32 cellular contexts compared by ENCODE assay signal in the genomic region with DNA sequence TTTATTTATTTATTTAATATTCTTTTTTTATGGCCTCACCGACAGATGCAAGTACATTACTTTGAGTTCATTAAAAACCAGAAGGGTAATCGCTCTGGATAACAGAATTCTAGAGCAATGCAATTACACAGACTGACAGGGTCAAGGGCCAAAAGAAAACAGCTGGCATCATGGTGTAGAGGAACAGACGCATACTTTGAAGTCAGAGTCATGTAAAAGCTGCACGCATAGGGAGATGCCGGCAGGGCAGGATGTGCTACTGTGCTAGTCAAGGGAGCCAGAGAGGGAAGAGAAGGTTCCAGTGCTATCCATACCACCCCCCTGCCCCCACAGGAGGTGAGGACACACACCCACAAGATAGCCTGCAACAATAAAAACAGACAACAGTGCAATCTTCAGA.
DNase-seq lines count a peak whose midpoint lies in the region; ATAC-seq and TF ChIP-seq lines count a peak whose summit lies in the region.
"Had no signal": no experiment of that assay in that cellular context is flagged by ENCODE, and none has a peak within 500 bp of the region (broad histone marks: within the 10 kb centered on the region; RNA-seq: fewer than 3 reads in every experiment).

No MANE protein-coding gene starts in this region.

- H3K4me1 Mint-ChIP-seq in activated naive CD8-positive, alpha-beta T cell treated with anti-CD3 and anti-CD28 coated beads for 36 hours: no peaks in the 10 kb centered on the region
- H3K4me1 Mint-ChIP-seq: brain had no signal

- no peaks in the 10 kb centered on the region for H3K9me3 Mint-ChIP-seq in activated naive CD8-positive, alpha-beta T cell treated with anti-CD3 and anti-CD28 coated beads for 36 hours
- H3K9me3 Mint-ChIP-seq: activated naive CD8-positive, alpha-beta T cell treated with anti-CD3 and anti-CD28 coated beads, Interleukin-2, amount 10 ng/mL, durations not matched to agents 7 days and 5 days; brain; immature natural killer cell; natural killer cell had no signal

- POLR2A ChIA-PET in AG04450 (lab: Yijun Ruan, JAX): no interaction called here

- no peak for ATAC-seq in stimulated activated naive CD8-positive, alpha-beta T cell treated with anti-CD3 and anti-CD28 coated beads, Interleukin-15, Interleukin-2, amounts not matched to agents 100 U/mL and 50 U/mL, for 24 hours
- ATAC-seq in GM21619 (IDR thresholded peaks at IDR 0.05; ENCODE audit: unreplicated experiment): no peak
- ATAC-seq: natural killer cell had no signal

- DNase-seq in AG04450 (ENCODE audit: low read depth, low spot score): peak; percentile 24
- DNase-seq in HFF-Myc (ENCODE audit: extremely low read depth, low read depth): peak; percentile 37
- peak; percentile 43 to 88 for DNase-seq in cardiac fibroblast (ENCODE audit: low read depth in 2 of 2)
- DNase-seq in iris pigment epithelial cell (ENCODE audit: low read depth): peak; percentile 63
- no peak for DNase-seq in activated naive CD8-positive, alpha-beta T cell treated with anti-CD3 and anti-CD28 coated beads for 36 hours
- no peak for DNase-seq in stimulated activated naive CD8-positive, alpha-beta T cell treated with anti-CD3 and anti-CD28 coated beads, Interleukin-15, Interleukin-2, amounts not matched to agents 100 U/mL and 50 U/mL, for 24 hours
- DNase-seq in GM19240 (ENCODE audit: insufficient read length, low spot score): no peak
- DNase-seq: activated CD4-positive, alpha-beta T cell treated with anti-CD3 and anti-CD28 coated beads for 4 hours; activated effector memory CD4-positive, alpha-beta T cell treated with anti-CD3 and anti-CD28 coated beads, Interleukin-2, amount 50 U/mL, for 16 hours; activated naive CD8-positive, alpha-beta T cell treated with anti-CD3 and anti-CD28 coated beads, Interleukin-2, amount 10 ng/mL, durations not matched to agents 7 days and 5 days; activated T-cell treated with anti-CD3 and anti-CD28 coated beads for 4 hours; DMS53; effector CD8-positive, alpha-beta T cell; GF-D8; hypothalamus; immature natural killer cell; left ventricle myocardium inferior; natural killer cell; NCI-H1694; NCI-H510A treated with DMSO at 0.1 percent for 48 hours; NK-92 treated with Interleukin-12 subunit alpha and Interleukin-12 subunit beta, amount 100 ng/mL, for 24 hours; occipital lobe; PC-9; psoas muscle; SHP77; small intestine; stimulated activated CD4-positive, alpha-beta T cell treated with anti-CD3 and anti-CD28 coated beads, Interleukin-2, amount 100 ng/mL, for 24 hours; transverse colon had no signal

- H3K4me3 ChIP-seq in AG04450 (ENCODE audit: low read depth, low read length) (no peak overlapping the region), HFF-Myc (replicated peaks; ENCODE audit: low read depth, low read length) (no peak overlapping the region), cardiac fibroblast (replicated peaks in 1 of 2; ENCODE audit: low read depth in 2 of 2, low read length in 2 of 2) (no peak overlapping the region)
- H3K4me3 ChIP-seq: BLaER1, HAP-1, left ventricle myocardium inferior, PC-9, psoas muscle, transverse colon had no signal

- no peaks in the 10 kb centered on the region for H3K27me3 ChIP-seq in AG04450 (ENCODE audit: control insufficient read depth, insufficient read depth, low read length)
- H3K27me3 ChIP-seq: BLaER1, transverse colon had no signal

- H3K27ac ChIP-seq in AG04450 (ENCODE audit: low read depth, low read length): no peak overlapping the region
- H3K27ac ChIP-seq: BLaER1, left ventricle myocardium inferior, PC-9, psoas muscle, transverse colon had no signal

- CTCF ChIA-PET in AG04450 (lab: Charles Lee): no interaction called here

- H3K9me3 ChIP-seq in AG04450 (ENCODE audit: control insufficient read depth, insufficient read depth, low read length): no peaks in the 10 kb centered on the region
- H3K9me3 ChIP-seq: BLaER1, HAP-1, left ventricle myocardium inferior, psoas muscle, transverse colon had no signal

- TF ChIP-seq CTCF in AG04450 (IDR thresholded peaks at IDR 0.05; ENCODE audit: low read depth, low read length) (no peak), HFF-Myc (IDR thresholded peaks at IDR 0.05; ENCODE audit: low read depth, low read length, missing control alignments) (no peak), cardiac fibroblast (IDR thresholded peaks at IDR 0.05; ENCODE audit: low read depth, low read length) (no peak)

- peaks cover 9% of the 10 kb centered on the region for H3K36me3 Mint-ChIP-seq in activated naive CD8-positive, alpha-beta T cell treated with anti-CD3 and anti-CD28 coated beads for 36 hours

- H3K27me3 Mint-ChIP-seq in activated naive CD8-positive, alpha-beta T cell treated with anti-CD3 and anti-CD28 coated beads for 36 hours: no peaks in the 10 kb centered on the region
- H3K27me3 Mint-ChIP-seq: activated naive CD8-positive, alpha-beta T cell treated with anti-CD3 and anti-CD28 coated beads, Interleukin-2, amount 10 ng/mL, durations not matched to agents 7 days and 5 days; brain had no signal

- H3K27ac Mint-ChIP-seq in activated naive CD8-positive, alpha-beta T cell treated with anti-CD3 and anti-CD28 coated beads for 36 hours: no peak overlapping the region
- H3K27ac Mint-ChIP-seq: activated naive CD8-positive, alpha-beta T cell treated with anti-CD3 and anti-CD28 coated beads, Interleukin-2, amount 10 ng/mL, durations not matched to agents 7 days and 5 days; immature natural killer cell; natural killer cell had no signal

- no peak overlapping the region for H3K4me3 Mint-ChIP-seq in activated naive CD8-positive, alpha-beta T cell treated with anti-CD3 and anti-CD28 coated beads for 36 hours
- H3K4me3 Mint-ChIP-seq: activated naive CD8-positive, alpha-beta T cell treated with anti-CD3 and anti-CD28 coated beads, Interleukin-2, amount 10 ng/mL, durations not matched to agents 7 days and 5 days; brain; immature natural killer cell; natural killer cell had no signal

Comparison
In these comparisons a context has a peak if more than half of its experiments do, and no peak if none do; other contexts are left out.
1. DNase-seq: peak in AG04450 (single experiment), HFF-Myc (single experiment), cardiac fibroblast (2 of 2) and iris pigment epithelial cell (single experiment); none in activated naive CD8-positive, alpha-beta T cell treated with anti-CD3 and anti-CD28 coated beads for 36 hours (single experiment), stimulated activated naive CD8-positive, alpha-beta T cell treated with anti-CD3 and anti-CD28 coated beads, Interleukin-15, Interleukin-2, amounts not matched to agents 100 U/mL and 50 U/mL, for 24 hours (single experiment) and GM19240 (single experiment).